19 cellular contexts compared by ENCODE assay signal in the genomic region with DNA sequence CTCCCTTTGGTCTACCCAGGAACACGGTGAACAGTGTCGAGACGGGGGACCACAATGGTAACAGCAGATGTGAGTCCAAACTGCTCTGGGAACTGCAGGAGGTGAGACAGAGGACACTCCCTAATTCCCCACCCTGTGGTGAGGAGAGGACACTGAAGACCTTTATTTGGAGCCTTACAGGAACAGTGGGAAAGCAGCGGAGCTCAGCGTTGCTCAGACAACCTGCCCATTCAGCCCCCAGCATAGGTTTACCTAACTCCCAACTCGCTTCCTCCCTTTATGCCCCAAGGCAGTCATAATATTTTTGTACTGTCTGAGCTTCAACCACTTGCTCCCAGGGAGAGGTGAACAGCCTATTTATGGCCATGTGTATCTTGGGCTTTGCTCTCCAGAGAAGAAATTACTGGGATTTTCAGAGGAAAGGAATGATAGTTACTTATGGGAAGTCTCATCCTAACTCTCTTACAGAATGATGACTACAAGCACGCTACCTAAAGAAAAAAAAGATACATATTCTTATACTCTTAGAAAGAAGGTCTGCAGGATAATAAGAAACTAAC. TPM values are rescaled to one million over a fixed set of nuclear protein-coding genes. Genes with fewer than 3 reads are reported as not detected.
DNase-seq lines count a peak whose midpoint lies in the region; ATAC-seq and TF ChIP-seq lines count a peak whose summit lies in the region.
"Had no signal": no experiment of that assay in that cellular context is flagged by ENCODE, and none has a peak within 500 bp of the region (broad histone marks: within the 10 kb centered on the region; RNA-seq: fewer than 3 reads in every experiment).

No MANE protein-coding gene starts in this region.

- DNase-seq in activated T-cell treated with anti-CD3 and anti-CD28 coated beads, Interleukin-2, amount 50 U/mL, for 24 hours, result no peak
- DNase-seq in activated T-cell treated with anti-CD3 and anti-CD28 coated beads for 4 hours, result no peak
- peak; percentile 63 for DNase-seq in NCI-H146 treated with DMSO at 0.1 percent for 48 hours (lab: John Stamatoyannopoulos, UW; ENCODE audit: unreplicated experiment)
- no peak for DNase-seq in activated naive CD8-positive, alpha-beta T cell treated with anti-CD3 and anti-CD28 coated beads for 36 hours
- DNase-seq in osteocyte (ENCODE audit: extremely low spot score, unreplicated experiment), result no peak
- no peak for DNase-seq in dedifferentiated amniotic fluid mesenchymal stem cell (ENCODE audit: extremely low spot score)
- DNase-seq in NCI-H510A treated with DMSO at 0.1 percent for 48 hours (lab: John Stamatoyannopoulos, UW), result no peak
- DNase-seq: ACHN; activated CD4-positive, alpha-beta T cell treated with anti-CD3 and anti-CD28 coated beads for 1 hour; activated CD8-positive, alpha-beta memory T cell treated with anti-CD3 and anti-CD28 coated beads, Interleukin-2, amount 50 U/mL, for 4 hours; endodermal cell; glutamatergic neuron; midbrain; NCI-H2029 treated with DMSO at 0.1 percent for 48 hours; nephron progenitor cell; SW 1271; tibial artery had no signal

- ATAC-seq in GM18505 (IDR thresholded peaks at IDR 0.05; ENCODE audit: unreplicated experiment), result no peak

- TF ChIP-seq POLR2A in GM18505 (IDR thresholded peaks at IDR 0.05; ENCODE audit: borderline replicate concordance, extremely low read depth, insufficient read depth, insufficient read length), result no peak

- H3K4me1 Mint-ChIP-seq in activated T-cell treated with anti-CD3 and anti-CD28 coated beads, Interleukin-2, amount 50 U/mL, for 24 hours (ENCODE audit: low read depth), result peaks cover 66% of the 10 kb centered on the region
- H3K4me1 Mint-ChIP-seq in activated naive CD8-positive, alpha-beta T cell treated with anti-CD3 and anti-CD28 coated beads for 36 hours, result peaks cover 47% of the 10 kb centered on the region
- peaks cover 39% of the 10 kb centered on the region for H3K4me1 Mint-ChIP-seq in osteocyte (ENCODE audit: unreplicated experiment)
- H3K4me1 Mint-ChIP-seq: endodermal cell had no signal

- H3K36me3 Mint-ChIP-seq in activated T-cell treated with anti-CD3 and anti-CD28 coated beads, Interleukin-2, amount 50 U/mL, for 24 hours (ENCODE audit: low read depth), result no peaks in the 10 kb centered on the region
- peaks cover 5% of the 10 kb centered on the region for H3K36me3 Mint-ChIP-seq in activated naive CD8-positive, alpha-beta T cell treated with anti-CD3 and anti-CD28 coated beads for 36 hours
- H3K36me3 Mint-ChIP-seq in osteocyte (ENCODE audit: unreplicated experiment), result no peaks in the 10 kb centered on the region

- TF ChIP-seq CTCF in osteocyte (IDR thresholded peaks at IDR 0.05), result no peak

- peak overlapping the region; percentile 8 for H3K4me3 Mint-ChIP-seq in activated T-cell treated with anti-CD3 and anti-CD28 coated beads, Interleukin-2, amount 50 U/mL, for 24 hours
- no peak overlapping the region for H3K4me3 Mint-ChIP-seq in activated naive CD8-positive, alpha-beta T cell treated with anti-CD3 and anti-CD28 coated beads for 36 hours
- peak overlapping the region; percentile 8 for H3K4me3 Mint-ChIP-seq in osteocyte (ENCODE audit: unreplicated experiment)
- H3K4me3 Mint-ChIP-seq: endodermal cell, nephron progenitor cell had no signal

- H3K9me3 Mint-ChIP-seq in activated T-cell treated with anti-CD3 and anti-CD28 coated beads, Interleukin-2, amount 50 U/mL, for 24 hours, result peaks cover 3% of the 10 kb centered on the region
- peaks cover 1% of the 10 kb centered on the region for H3K9me3 Mint-ChIP-seq in activated naive CD8-positive, alpha-beta T cell treated with anti-CD3 and anti-CD28 coated beads for 36 hours
- peaks cover 5% of the 10 kb centered on the region for H3K9me3 Mint-ChIP-seq in osteocyte (ENCODE audit: unreplicated experiment)
- H3K9me3 Mint-ChIP-seq: endodermal cell, nephron progenitor cell had no signal

- peak overlapping the region; percentile 92 for H3K27ac Mint-ChIP-seq in activated T-cell treated with anti-CD3 and anti-CD28 coated beads, Interleukin-2, amount 50 U/mL, for 24 hours
- H3K27ac Mint-ChIP-seq in activated naive CD8-positive, alpha-beta T cell treated with anti-CD3 and anti-CD28 coated beads for 36 hours, result peak overlapping the region; percentile 85
- peak overlapping the region; percentile 75 for H3K27ac Mint-ChIP-seq in osteocyte (ENCODE audit: unreplicated experiment)
- H3K27ac Mint-ChIP-seq: endodermal cell, nephron progenitor cell had no signal

- peaks cover 11% of the 10 kb centered on the region for H3K27me3 Mint-ChIP-seq in activated T-cell treated with anti-CD3 and anti-CD28 coated beads, Interleukin-2, amount 50 U/mL, for 24 hours
- peaks cover 10% of the 10 kb centered on the region for H3K27me3 Mint-ChIP-seq in activated naive CD8-positive, alpha-beta T cell treated with anti-CD3 and anti-CD28 coated beads for 36 hours
- no peaks in the 10 kb centered on the region for H3K27me3 Mint-ChIP-seq in osteocyte (ENCODE audit: unreplicated experiment)

RNA-seq across cellular contexts. Expression of a gene that starts 34.0 kb away (rescaled TPM):
- total RNA-seq in activated naive CD8-positive, alpha-beta T cell treated with anti-CD3 and anti-CD28 coated beads for 36 hours, result 1 to 10 TPM; 3.7 to 4.1 TPM
- 4.2 and 4.6 TPM in 2 replicates for total RNA-seq in osteocyte
- total RNA-seq: G401 had no signal

RNA-seq across cellular contexts. Expression of a gene that starts 51.8 kb away (rescaled TPM):
- total RNA-seq in activated naive CD8-positive, alpha-beta T cell treated with anti-CD3 and anti-CD28 coated beads for 36 hours, result 100 to 1,000 TPM; 100 to 103 TPM
- total RNA-seq in osteocyte, result 168 and 185 TPM in 2 replicates
